Comparison of ENCODE assay signal across 1 cellular context in genomic region chr17:58331815-58332719, GRCh38.
TF ChIP-seq lines count a peak whose summit lies in the region.

No MANE protein-coding gene starts in this region.

TF ChIP-seq in GM12878, 131 proteins besides CTCF, POLR2A, EP300 and RAD21 (continued from another document and continues in another):
- TF ChIP-seq SKIL (IDR thresholded peaks at IDR 0.05; ENCODE audit: low read depth, poor library complexity, severe bottlenecking): peak; percentile 21
- TF ChIP-seq PRDM15 (CRISPR knock-in tag; IDR thresholded peaks at IDR 0.05): peak; percentile 86
- peak; percentile 92 for TF ChIP-seq NBN (IDR thresholded peaks at IDR 0.05)
- TF ChIP-seq RELA (IDR thresholded peaks at IDR 0.05; ENCODE audit: borderline replicate concordance, partially characterized antibody): peak; percentile 70
- TF ChIP-seq PBX3 (IDR thresholded peaks at IDR 0.05; ENCODE audit: insufficient replicate concordance, low read depth, low read length): peak; percentile 47
- peak; percentile 86 for TF ChIP-seq CHD2 (IDR thresholded peaks at IDR 0.05; ENCODE audit: borderline replicate concordance, low read depth, low read length)
- TF ChIP-seq NFYA (IDR thresholded peaks at IDR 0.05; ENCODE audit: borderline replicate concordance, low read depth, low read length): no peak
- TF ChIP-seq SP1 (IDR thresholded peaks at IDR 0.05; ENCODE audit: low read depth, low read length): peak; percentile 73
- TF ChIP-seq ZNF687 (IDR thresholded peaks at IDR 0.05): peak; percentile 98
- TF ChIP-seq KLF5 (IDR thresholded peaks at IDR 0.05; ENCODE audit: partially characterized antibody): peak; percentile 94
- TF ChIP-seq RAD51 (IDR thresholded peaks at IDR 0.05): peak; percentile 90
- TF ChIP-seq ATF7 (IDR thresholded peaks at IDR 0.05; ENCODE audit: low read depth): no peak
- TF ChIP-seq RB1 (IDR thresholded peaks at IDR 0.05; ENCODE audit: borderline replicate concordance): no peak; the same call in 1 of the 2 replicates
- peak; percentile 100 for TF ChIP-seq POLR2AphosphoS2 (IDR thresholded peaks at IDR 0.05; ENCODE audit: low read depth, low read length)
- TF ChIP-seq EGR1 (IDR thresholded peaks at IDR 0.05; ENCODE audit: borderline replicate concordance in 1 of 2, low read depth in 2 of 2, low read length in 2 of 2): peak in 1 of 2 experiments; percentile 83; a peak in 2 of 3 replicates
- TF ChIP-seq RELB (IDR thresholded peaks at IDR 0.05; ENCODE audit: low read depth): peak; percentile 45; the same call in 1 of the 2 replicates
- no peak for TF ChIP-seq E2F8 (IDR thresholded peaks at IDR 0.05; ENCODE audit: low read depth, partially characterized antibody)
- TF ChIP-seq REST (IDR thresholded peaks at IDR 0.05; ENCODE audit: low read depth, low read length): peak; percentile 70
- TF ChIP-seq PAX5 (IDR thresholded peaks at IDR 0.05; ENCODE audit: borderline replicate concordance, low read depth, low read length): peak; percentile 85
- 0 out of 2 replicates have a peak, but pooled peaks have one; percentile 3 for TF ChIP-seq ZSCAN29 (IDR thresholded peaks at IDR 0.05)
- 0 out of 2 replicates have a peak, but pooled peaks have one; percentile 65 for TF ChIP-seq HSF1 (IDR thresholded peaks at IDR 0.05; ENCODE audit: low read depth, low read length)
- TF ChIP-seq RCOR1 (conservative IDR thresholded peaks at IDR 0.05; ENCODE audit: low read depth, low read length): peak; percentile 85; the same call in 1 of the 2 replicates
- TF ChIP-seq SMARCA5 (IDR thresholded peaks at IDR 0.05): peak; percentile 53
- TF ChIP-seq PKNOX1 (IDR thresholded peaks at IDR 0.05): peak; percentile 37; the same call in 1 of the 2 replicates
- peak; percentile 76 for TF ChIP-seq MXI1 (IDR thresholded peaks at IDR 0.05; ENCODE audit: low read depth, low read length)
- TF ChIP-seq POLR2AphosphoS5 (IDR thresholded peaks at IDR 0.05; ENCODE audit: low read length): peak; percentile 97
- peak; percentile 69; the same call in 1 of the 2 replicates for TF ChIP-seq SIN3A (IDR thresholded peaks at IDR 0.05; ENCODE audit: low read depth, low read length)
- TF ChIP-seq CREM (IDR thresholded peaks at IDR 0.05; ENCODE audit: low read depth): peak; percentile 77
- 0 out of 2 replicates have a peak, but pooled peaks have one; percentile 87 for TF ChIP-seq ZNF207 (IDR thresholded peaks at IDR 0.05; ENCODE audit: borderline replicate concordance)
- TF ChIP-seq TARDBP (IDR thresholded peaks at IDR 0.05; ENCODE audit: borderline replicate concordance): peak; percentile 76; the same call in 1 of the 2 replicates
- TF ChIP-seq DPF2 (IDR thresholded peaks at IDR 0.05): no peak
